In genomic region chr19:11444059-11444458, GRCh38 we compare ENCODE assay signal across 30 cellular contexts. TPM values are rescaled to one million over a fixed set of nuclear protein-coding genes. Genes with fewer than 3 reads are reported as not detected.
DNase-seq lines count a peak whose midpoint lies in the region; ATAC-seq and TF ChIP-seq lines count a peak whose summit lies in the region.
"Had no signal": no experiment of that assay in that cellular context is flagged by ENCODE, and none has a peak within 500 bp of the region (broad histone marks: within the 10 kb centered on the region; RNA-seq: fewer than 3 reads in every experiment).

No MANE protein-coding gene starts in this region.

- DNase-seq in G401 (ENCODE audit: low spot score) (peak; percentile 58), WERI-Rb-1 (no peak), coronary artery (ENCODE audit: low spot score) (peak; percentile 70), gastrocnemius medialis (no peak), NCI-H2081 (lab: John Stamatoyannopoulos, UW) (no peak), SIG-M5 (lab: John Stamatoyannopoulos, UW) (no peak)
- no peak for DNase-seq in stimulated activated CD4-positive, alpha-beta T cell treated with anti-CD3 and anti-CD28 coated beads, Interleukin-4, amount 100 ng/mL, for 4 hours
- DNase-seq: anterior cingulate cortex; CD8-positive, alpha-beta memory T cell; endodermal cell; foreskin fibroblast; naive thymus-derived CD8-positive, alpha-beta T cell; NCI-H1417 treated with DMSO at 0.1 percent for 48 hours; NCI-H2029 treated with DMSO at 0.1 percent for 48 hours; NCI-H524 treated with DMSO at 0.1 percent for 48 hours; occipital lobe; OCI-M1; stimulated activated naive B cell treated with anti-CD40 and anti-IgM and Interleukin-4, amounts not matched to agents 10 μg/mL and 1 μg/mL and 100 μg/mL, for 72 hours; T-helper 2 cell; testis had no signal

- intact Hi-C loops in gastrocnemius medialis (cut with DNase I; ENCODE audit: low total_unique reads), result no loop called here

- no peaks in the 10 kb centered on the region for H3K27me3 ChIP-seq in WERI-Rb-1 (ENCODE audit: insufficient read depth, low read depth, severe bottlenecking)
- H3K27me3 ChIP-seq in gastrocnemius medialis, result no peaks in the 10 kb centered on the region
- H3K27me3 ChIP-seq: esophagus muscularis mucosa, testis had no signal

- H3K9me3 ChIP-seq in WERI-Rb-1 (ENCODE audit: severe bottlenecking) (no peaks in the 10 kb centered on the region), gastrocnemius medialis (no peaks in the 10 kb centered on the region)
- H3K9me3 ChIP-seq: esophagus muscularis mucosa, HAP-1, SK-N-SH, testis had no signal

- H3K27ac ChIP-seq in WERI-Rb-1, result peak overlapping the region; percentile 24
- no peak overlapping the region for H3K27ac ChIP-seq in coronary artery
- H3K27ac ChIP-seq in gastrocnemius medialis, result peak overlapping the region in 3 of 4 donors; percentile 23 to 51 (median 48)
- H3K27ac ChIP-seq: esophagus muscularis mucosa, HL-60, testis had no signal

- in situ Hi-C loops in G401 (cut with HindIII; ENCODE audit: low sequenced_read_pairs) (no loop called here), gastrocnemius medialis (cut with MboI; ENCODE audit: low sequenced_read_pairs in 4 of 4) (no loop called here)

- H3K36me3 ChIP-seq in WERI-Rb-1 (peaks cover 72% of the 10 kb centered on the region), gastrocnemius medialis (peaks cover 0 to 80% of the 10 kb centered on the region in 2 donors)

- no peak for ATAC-seq in gastrocnemius medialis
- ATAC-seq: naive thymus-derived CD8-positive, alpha-beta T cell had no signal

- TF ChIP-seq CTCF in WERI-Rb-1 (IDR thresholded peaks at IDR 0.05; ENCODE audit: low read depth, low read length) (no peak), coronary artery (IDR thresholded peaks at IDR 0.05) (no peak), gastrocnemius medialis (IDR thresholded peaks at IDR 0.05 in 4 of 5, conservative IDR thresholded peaks at IDR 0.05 in 1 of 5) (no peak)

- no peak for TF ChIP-seq POLR2A in gastrocnemius medialis (IDR thresholded peaks at IDR 0.05)

- no peak overlapping the region for H3K4me3 ChIP-seq in WERI-Rb-1 (ENCODE audit: low read depth, low read length)
- no peak overlapping the region for H3K4me3 ChIP-seq in coronary artery
- no peak overlapping the region for H3K4me3 ChIP-seq in gastrocnemius medialis
- H3K4me3 ChIP-seq: esophagus muscularis mucosa, HAP-1, lung, testis had no signal

- H3K4me1 ChIP-seq in gastrocnemius medialis, result no peaks in the 10 kb centered on the region
- H3K4me1 ChIP-seq: esophagus muscularis mucosa, HAP-1 had no signal

RNA-seq across cellular contexts. Expression of gene PRKCSH, which starts 8.6 kb away (rescaled TPM):
- total RNA-seq in G401 (2014; rRNA removed; shearing (Covaris generic)), result 116 and 141 TPM in 2 replicates
- total RNA-seq in gastrocnemius medialis, result 10 to 100 TPM; 31.6 to 54.2 (median 50.6) TPM

RNA-seq across cellular contexts. Expression of gene ODAD3, which starts 9.1 kb away (rescaled TPM):
- total RNA-seq in G401 (2014; rRNA removed; shearing (Covaris generic)), result 1.7 and 6.1 TPM in 2 replicates
- total RNA-seq in gastrocnemius medialis, result not detected
- total RNA-seq: Daoy; mononuclear cell; naive thymus-derived CD8-positive, alpha-beta T cell had no signal

RNA-seq across cellular contexts. Expression of gene RGL3, which starts 24.9 kb away (rescaled TPM):
- not detected in 2 replicates for total RNA-seq in G401 (2014; rRNA removed; shearing (Covaris generic))
- total RNA-seq in gastrocnemius medialis, result 1 to 10 TPM in 2 of 4 donors, under 1 TPM in 2; 0.33 to 7.0 (median 1.3) TPM
- total RNA-seq: activated T-helper 2 cell treated with anti-CD3 and anti-CD28 coated beads, Interferon-gamma antibody, Interleukin-2, Interleukin-4, amounts not matched to agents 10 μg/mL and 5 μg/mL and 100 μg/mL, durations not matched to agents 14 hours and 24 hours and 36 hours; CD8-positive, alpha-beta memory T cell; Daoy; mononuclear cell; naive thymus-derived CD8-positive, alpha-beta T cell; occipital lobe had no signal

RNA-seq across cellular contexts. Expression of gene ELAVL3, which starts 36.8 kb away (rescaled TPM):
- total RNA-seq in G401 (2014; rRNA removed; shearing (Covaris generic)), result 0.43 and 2.4 TPM in 2 replicates
- not detected for total RNA-seq in gastrocnemius medialis
- total RNA-seq: B cell; CD8-positive, alpha-beta memory T cell; Daoy; mononuclear cell; naive thymus-derived CD8-positive, alpha-beta T cell; ureter had no signal

RNA-seq across cellular contexts. Expression of gene EPOR, which starts 59.9 kb away (rescaled TPM):
- total RNA-seq in G401 (2014; rRNA removed; shearing (Covaris generic)), result 20.3 and 20.9 TPM in 2 replicates
- total RNA-seq in gastrocnemius medialis, result 1 to 10 TPM; 1.3 to 6.0 (median 2.2) TPM

Comparison
In these comparisons a context has a peak if more than half of its experiments do, and no peak if none do; other contexts are left out.
1. DNase-seq: peak in G401 (single experiment) and coronary artery (single experiment); none in WERI-Rb-1 (single experiment), gastrocnemius medialis (0 of 2), NCI-H2081 (0 of 2), stimulated activated CD4-positive, alpha-beta T cell treated with anti-CD3 and anti-CD28 coated beads, Interleukin-4, amount 100 ng/mL, for 4 hours (0 of 2) and SIG-M5 (single experiment).
2. H3K27ac ChIP-seq: peak in WERI-Rb-1 (single experiment) and gastrocnemius medialis (3 of 4); none in coronary artery (0 of 2).